In genomic region chr2:43255249-43255960, GRCh38 we compare ENCODE assay signal across 17 cellular contexts. TPM values are rescaled to one million over a fixed set of nuclear protein-coding genes. Genes with fewer than 3 reads are reported as not detected.
DNase-seq lines count a peak whose midpoint lies in the region; ATAC-seq and TF ChIP-seq lines count a peak whose summit lies in the region.
"Had no signal": no experiment of that assay in that cellular context is flagged by ENCODE, and none has a peak within 500 bp of the region (broad histone marks: within the 10 kb centered on the region; RNA-seq: fewer than 3 reads in every experiment).

No MANE protein-coding gene starts in this region.

- no peaks in the 10 kb centered on the region for H3K4me1 Mint-ChIP-seq in Caco-2 (ENCODE audit: low read depth, unreplicated experiment)
- H3K4me1 Mint-ChIP-seq in activated T-helper 2 cell treated with anti-CD3 and anti-CD28 coated beads, Interferon-gamma antibody, Interleukin-2, Interleukin-4, amounts not matched to agents 10 μg/mL and 5 μg/mL and 100 μg/mL, durations not matched to agents 14 hours and 24 hours and 36 hours (ENCODE audit: low read depth): peaks cover 3% of the 10 kb centered on the region
- H3K4me1 Mint-ChIP-seq: activated CD4-positive, alpha-beta T cell treated with anti-CD3 and anti-CD28 coated beads, Interleukin-2, amount 10 ng/mL, durations not matched to agents 7 days and 5 days; IgD-negative memory B cell had no signal

- peaks cover 6% of the 10 kb centered on the region for H3K36me3 Mint-ChIP-seq in Caco-2 (ENCODE audit: insufficient read depth, unreplicated experiment)
- peaks cover 10% of the 10 kb centered on the region for H3K36me3 Mint-ChIP-seq in activated T-helper 2 cell treated with anti-CD3 and anti-CD28 coated beads, Interferon-gamma antibody, Interleukin-2, Interleukin-4, amounts not matched to agents 10 μg/mL and 5 μg/mL and 100 μg/mL, durations not matched to agents 14 hours and 24 hours and 36 hours (ENCODE audit: low read depth)

- no peaks in the 10 kb centered on the region for H3K27me3 ChIP-seq in cardiac muscle cell
- H3K27me3 ChIP-seq in right cardiac atrium (ENCODE audit: control insufficient read depth, insufficient read depth): no peaks in the 10 kb centered on the region
- no peaks in the 10 kb centered on the region for H3K27me3 ChIP-seq in muscle layer of colon (ENCODE audit: control insufficient read depth in 1 of 2, insufficient read depth in 2 of 2, low read length in 2 of 2)
- no peaks in the 10 kb centered on the region for H3K27me3 ChIP-seq in Caco-2 (replicated peaks; ENCODE audit: control insufficient read depth, insufficient read depth, low read length)
- H3K27me3 ChIP-seq: upper lobe of right lung had no signal

- no peak overlapping the region for H3K27ac Mint-ChIP-seq in Caco-2 (ENCODE audit: unreplicated experiment)
- no peak overlapping the region for H3K27ac Mint-ChIP-seq in activated T-helper 2 cell treated with anti-CD3 and anti-CD28 coated beads, Interferon-gamma antibody, Interleukin-2, Interleukin-4, amounts not matched to agents 10 μg/mL and 5 μg/mL and 100 μg/mL, durations not matched to agents 14 hours and 24 hours and 36 hours
- H3K27ac Mint-ChIP-seq: activated CD4-positive, alpha-beta T cell treated with anti-CD3 and anti-CD28 coated beads, Interleukin-2, amount 10 ng/mL, durations not matched to agents 7 days and 5 days had no signal

- peak overlapping the region; percentile 56 for H3K27ac ChIP-seq in cardiac muscle cell
- no peak overlapping the region for H3K27ac ChIP-seq in right cardiac atrium (ENCODE audit: low read length)
- peak overlapping the region; percentile 43 for H3K27ac ChIP-seq in muscle layer of colon (ENCODE audit: low read depth, low read length)
- H3K27ac ChIP-seq: upper lobe of right lung had no signal

- 71% methylated on average over 8 of the region's 8 CpGs for WGBS in right cardiac atrium

- ATAC-seq in right cardiac atrium: no peak
- ATAC-seq in SK-N-SH treated with all-trans-retinoic acid at 6 μM for 48 hours: no peak
- no peak for ATAC-seq in HG03521 (IDR thresholded peaks at IDR 0.05; ENCODE audit: unreplicated experiment)
- ATAC-seq: left ventricle myocardium superior, Panc1, upper lobe of right lung had no signal

- CTCF ChIA-PET in Caco-2 (lab: Charles Lee): interaction anchor here (0.6 kb wide), 2 partner anchors 324 to 365 kb away, joined by 3 read pairs; no protein-coding TSS in a partner anchor

- H3K9ac ChIP-seq in muscle layer of colon (ENCODE audit: low read length): no peak overlapping the region

- no peak overlapping the region for H3K4me3 Mint-ChIP-seq in Caco-2 (ENCODE audit: unreplicated experiment)
- H3K4me3 Mint-ChIP-seq in activated T-helper 2 cell treated with anti-CD3 and anti-CD28 coated beads, Interferon-gamma antibody, Interleukin-2, Interleukin-4, amounts not matched to agents 10 μg/mL and 5 μg/mL and 100 μg/mL, durations not matched to agents 14 hours and 24 hours and 36 hours (ENCODE audit: low read depth): no peak overlapping the region
- H3K4me3 Mint-ChIP-seq: activated CD4-positive, alpha-beta T cell treated with anti-CD3 and anti-CD28 coated beads, Interleukin-2, amount 10 ng/mL, durations not matched to agents 7 days and 5 days; IgD-negative memory B cell had no signal

- H3K4me1 ChIP-seq in cardiac muscle cell (ENCODE audit: low read depth) (peaks cover 29% of the 10 kb centered on the region), right cardiac atrium (ENCODE audit: control insufficient read depth, insufficient read depth, low read length) (peaks cover 15% of the 10 kb centered on the region), muscle layer of colon (ENCODE audit: insufficient read depth, low read length) (peaks cover 26% of the 10 kb centered on the region), Caco-2 (peaks cover 3% of the 10 kb centered on the region; the same call in 1 of the 2 replicates)

- no peaks in the 10 kb centered on the region for H3K36me3 ChIP-seq in cardiac muscle cell
- H3K36me3 ChIP-seq in muscle layer of colon (ENCODE audit: insufficient read depth, low read length): no peaks in the 10 kb centered on the region
- peaks cover 1% of the 10 kb centered on the region; the same call in 1 of the 2 replicates for H3K36me3 ChIP-seq in Caco-2 (ENCODE audit: control insufficient read depth, insufficient read depth, low read length)
- H3K36me3 ChIP-seq: upper lobe of right lung had no signal

- POLR2A ChIA-PET in Caco-2 (lab: Charles Lee): no interaction called here

- H3K4me3 ChIP-seq in cardiac muscle cell: no peak overlapping the region
- no peak overlapping the region for H3K4me3 ChIP-seq in right cardiac atrium (ENCODE audit: low read length)
- no peak overlapping the region for H3K4me3 ChIP-seq in muscle layer of colon (ENCODE audit: low read depth in 1 of 2, low read length in 2 of 2)
- H3K4me3 ChIP-seq in Caco-2 (ENCODE audit: low read depth, low read length): no peak overlapping the region
- H3K4me3 ChIP-seq: upper lobe of right lung had no signal

- no peak for TF ChIP-seq CTCF in cardiac muscle cell (IDR thresholded peaks at IDR 0.05; ENCODE audit: low read depth, low read length)
- no peak for TF ChIP-seq CTCF in Caco-2 (IDR thresholded peaks at IDR 0.05; ENCODE audit: insufficient read depth in 1 of 2, low read depth in 1 of 2, low read length in 1 of 2, severe bottlenecking in 1 of 2, unreplicated experiment in 1 of 2)

- peak in 1 of 2 donors; percentile 32 for DNase-seq in cardiac muscle cell (ENCODE audit: low read depth in 1 of 2, low spot score in 1 of 2)
- DNase-seq in right cardiac atrium: no peak
- DNase-seq in Caco-2: no peak
- DNase-seq in activated T-helper 2 cell treated with anti-CD3 and anti-CD28 coated beads, Interferon-gamma antibody, Interleukin-2, Interleukin-4, amounts not matched to agents 10 μg/mL and 5 μg/mL and 100 μg/mL, durations not matched to agents 14 hours and 24 hours and 36 hours (ENCODE audit: low spot score): no peak
- DNase-seq in KBM-7: no peak
- DNase-seq: activated CD4-positive, alpha-beta T cell treated with anti-CD3 and anti-CD28 coated beads, Interleukin-2, amount 10 ng/mL, durations not matched to agents 7 days and 5 days; Calu3; left ventricle myocardium superior; NCI-H2029 treated with DMSO at 0.1 percent for 48 hours; stimulated activated CD4-positive, alpha-beta T cell treated with anti-CD3 and anti-CD28 coated beads, Interleukin-12 subunit alpha, Interleukin-12 subunit beta, amount 100 ng/mL, for 4 hours; T-helper 2 cell; upper lobe of right lung had no signal

- BruUV-seq in Caco-2 (replicated peaks; lab: Mats Ljungman, UMichigan): no TSS peak

- no peaks in the 10 kb centered on the region for H3K9me3 Mint-ChIP-seq in Caco-2 (ENCODE audit: unreplicated experiment)
- H3K9me3 Mint-ChIP-seq in activated T-helper 2 cell treated with anti-CD3 and anti-CD28 coated beads, Interferon-gamma antibody, Interleukin-2, Interleukin-4, amounts not matched to agents 10 μg/mL and 5 μg/mL and 100 μg/mL, durations not matched to agents 14 hours and 24 hours and 36 hours: no peaks in the 10 kb centered on the region
- H3K9me3 Mint-ChIP-seq: activated CD4-positive, alpha-beta T cell treated with anti-CD3 and anti-CD28 coated beads, Interleukin-2, amount 10 ng/mL, durations not matched to agents 7 days and 5 days; IgD-negative memory B cell had no signal

- no peaks in the 10 kb centered on the region for H3K9me3 ChIP-seq in cardiac muscle cell (ENCODE audit: low read depth)
- H3K9me3 ChIP-seq in right cardiac atrium (ENCODE audit: control insufficient read depth, low read length): no peaks in the 10 kb centered on the region
- H3K9me3 ChIP-seq in muscle layer of colon (ENCODE audit: low read length): no peaks in the 10 kb centered on the region
- no peaks in the 10 kb centered on the region for H3K9me3 ChIP-seq in Caco-2
- H3K9me3 ChIP-seq: upper lobe of right lung had no signal

- intact Hi-C loops in right cardiac atrium (cut with DNase I): no loop called here
- intact Hi-C loops in Caco-2 (cut with micrococcal nuclease; ENCODE audit: unreplicated experiment): no loop called here
- intact Hi-C loops in activated T-helper 2 cell treated with anti-CD3 and anti-CD28 coated beads, Interferon-gamma antibody, Interleukin-2, Interleukin-4, amounts not matched to agents 10 μg/mL and 5 μg/mL and 100 μg/mL, durations not matched to agents 14 hours and 24 hours and 36 hours (cut with micrococcal nuclease): no loop called here

- in situ Hi-C loops in KBM-7 (cut with MboI; ENCODE audit: low pct_unique_long_range_greater_than_20kb, low sequenced_read_pairs): no loop called here

- no peaks in the 10 kb centered on the region for H3K27me3 Mint-ChIP-seq in Caco-2 (ENCODE audit: insufficient read depth, unreplicated experiment)
- H3K27me3 Mint-ChIP-seq in activated T-helper 2 cell treated with anti-CD3 and anti-CD28 coated beads, Interferon-gamma antibody, Interleukin-2, Interleukin-4, amounts not matched to agents 10 μg/mL and 5 μg/mL and 100 μg/mL, durations not matched to agents 14 hours and 24 hours and 36 hours (ENCODE audit: low read depth): no peaks in the 10 kb centered on the region
- H3K27me3 Mint-ChIP-seq: activated CD4-positive, alpha-beta T cell treated with anti-CD3 and anti-CD28 coated beads, Interleukin-2, amount 10 ng/mL, durations not matched to agents 7 days and 5 days; IgD-negative memory B cell had no signal

TF ChIP-seq in SK-N-SH treated with all-trans-retinoic acid at 6 μM for 48 hours, 23 proteins besides CTCF, POLR2A, EP300 and RAD21:
- TF ChIP-seq ARNTL (CRISPR knock-in tag; IDR thresholded peaks at IDR 0.05; ENCODE audit: borderline replicate concordance, low read depth) (no peak), ISL1 (CRISPR knock-in tag; IDR thresholded peaks at IDR 0.05) (peak; percentile 61), CREB5 (CRISPR knock-in tag; IDR thresholded peaks at IDR 0.05; ENCODE audit: low read depth) (no peak), TOX (CRISPR knock-in tag; IDR thresholded peaks at IDR 0.05; ENCODE audit: borderline replicate concordance) (no peak), ZFP3 (CRISPR knock-in tag; IDR thresholded peaks at IDR 0.05) (no peak)

RNA-seq across cellular contexts. Expression of gene ZFP36L2, which starts 29.0 kb away (rescaled TPM):
- total RNA-seq in cardiac muscle cell (20.3 and 27.6 TPM in 2 replicates), right cardiac atrium (10 to 100 TPM; 62.1 to 73.0 (median 68.1) TPM), Caco-2 (2022) (225 and 237 TPM in 2 replicates)
- polyA plus RNA-seq in cardiac muscle cell (73.9 and 88.4 TPM in 2 replicates), right cardiac atrium (40.3 TPM)
- total RNA-seq in activated T-helper 2 cell treated with anti-CD3 and anti-CD28 coated beads, Interferon-gamma antibody, Interleukin-2, Interleukin-4, amounts not matched to agents 10 μg/mL and 5 μg/mL and 100 μg/mL, durations not matched to agents 14 hours and 24 hours and 36 hours: 114 TPM in 2 replicates
